ENCODE assay signal across 3 cellular contexts in the genomic region with DNA sequence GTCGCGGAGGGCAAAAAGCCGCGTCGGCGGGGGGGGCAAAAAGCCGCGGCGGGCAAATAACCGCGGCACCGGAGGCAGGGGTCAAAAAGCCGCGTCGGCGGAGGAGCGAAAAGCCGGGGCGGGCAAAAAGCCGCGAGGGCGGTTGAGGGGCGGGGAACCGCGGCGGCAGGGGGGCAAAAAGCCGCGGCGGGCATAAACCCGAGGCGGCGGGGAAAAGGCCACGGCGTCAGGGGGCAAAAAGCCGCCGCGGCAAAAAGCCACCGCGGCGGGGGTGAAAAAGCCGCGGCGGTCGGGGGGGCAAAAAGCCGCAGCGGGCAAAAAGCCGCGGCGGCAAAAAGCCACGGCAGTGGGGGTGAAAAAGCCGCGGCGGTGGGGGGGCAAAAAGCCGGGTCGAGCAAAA.
TF ChIP-seq lines count a peak whose summit lies in the region.

No MANE protein-coding gene starts in this region.

TF ChIP-seq in HepG2, 621 proteins besides CTCF, POLR2A, EP300 and RAD21:
- TF ChIP-seq SETDB1 (CRISPR knock-in tag; IDR thresholded peaks at IDR 0.05; ENCODE audit: borderline replicate concordance) (no peak), MBD4 (IDR thresholded peaks at IDR 0.05; ENCODE audit: borderline replicate concordance, low read length) (no peak), ZNF616 (CRISPR knock-in tag; IDR thresholded peaks at IDR 0.05; ENCODE audit: low read depth) (no peak), MED8 (CRISPR knock-in tag; IDR thresholded peaks at IDR 0.05; ENCODE audit: insufficient replicate concordance) (no peak), CHD2 (IDR thresholded peaks at IDR 0.05; ENCODE audit: low read depth, low read length) (no peak), AGO2 (optimal IDR thresholded peaks at IDR 0.05; ENCODE audit: low read depth, low read length) (peak; percentile 27), ZNF256 (CRISPR knock-in tag; conservative IDR thresholded peaks at IDR 0.05) (no peak)
- TF ChIP-seq, protein P1, sequence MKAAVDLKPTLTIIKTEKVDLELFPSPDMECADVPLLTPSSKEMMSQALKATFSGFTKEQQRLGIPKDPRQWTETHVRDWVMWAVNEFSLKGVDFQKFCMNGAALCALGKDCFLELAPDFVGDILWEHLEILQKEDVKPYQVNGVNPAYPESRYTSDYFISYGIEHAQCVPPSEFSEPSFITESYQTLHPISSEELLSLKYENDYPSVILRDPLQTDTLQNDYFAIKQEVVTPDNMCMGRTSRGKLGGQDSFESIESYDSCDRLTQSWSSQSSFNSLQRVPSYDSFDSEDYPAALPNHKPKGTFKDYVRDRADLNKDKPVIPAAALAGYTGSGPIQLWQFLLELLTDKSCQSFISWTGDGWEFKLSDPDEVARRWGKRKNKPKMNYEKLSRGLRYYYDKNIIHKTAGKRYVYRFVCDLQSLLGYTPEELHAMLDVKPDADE (CRISPR knock-in tag; IDR thresholded peaks at IDR 0.05) = no peak

TF ChIP-seq in HEK293, 187 proteins besides CTCF, POLR2A, EP300 and RAD21:
- no peak for TF ChIP-seq ZNF423 (tag by site-specific recombination; IDR thresholded peaks at IDR 0.05)
- TF ChIP-seq, protein P2, sequence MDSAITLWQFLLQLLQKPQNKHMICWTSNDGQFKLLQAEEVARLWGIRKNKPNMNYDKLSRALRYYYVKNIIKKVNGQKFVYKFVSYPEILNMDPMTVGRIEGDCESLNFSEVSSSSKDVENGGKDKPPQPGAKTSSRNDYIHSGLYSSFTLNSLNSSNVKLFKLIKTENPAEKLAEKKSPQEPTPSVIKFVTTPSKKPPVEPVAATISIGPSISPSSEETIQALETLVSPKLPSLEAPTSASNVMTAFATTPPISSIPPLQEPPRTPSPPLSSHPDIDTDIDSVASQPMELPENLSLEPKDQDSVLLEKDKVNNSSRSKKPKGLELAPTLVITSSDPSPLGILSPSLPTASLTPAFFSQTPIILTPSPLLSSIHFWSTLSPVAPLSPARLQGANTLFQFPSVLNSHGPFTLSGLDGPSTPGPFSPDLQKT (IDR thresholded peaks at IDR 0.05; ENCODE audit: borderline replicate concordance, low read depth, low read length) = no peak
- TF ChIP-seq, protein P3, sequence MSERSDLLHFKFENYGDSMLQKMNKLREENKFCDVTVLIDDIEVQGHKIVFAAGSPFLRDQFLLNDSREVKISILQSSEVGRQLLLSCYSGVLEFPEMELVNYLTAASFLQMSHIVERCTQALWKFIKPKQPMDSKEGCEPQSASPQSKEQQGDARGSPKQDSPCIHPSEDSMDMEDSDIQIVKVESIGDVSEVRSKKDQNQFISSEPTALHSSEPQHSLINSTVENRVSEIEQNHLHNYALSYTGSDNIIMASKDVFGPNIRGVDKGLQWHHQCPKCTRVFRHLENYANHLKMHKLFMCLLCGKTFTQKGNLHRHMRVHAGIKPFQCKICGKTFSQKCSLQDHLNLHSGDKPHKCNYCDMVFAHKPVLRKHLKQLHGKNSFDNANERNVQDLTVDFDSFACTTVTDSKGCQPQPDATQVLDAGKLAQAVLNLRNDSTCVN (tag by site-specific recombination; optimal IDR thresholded peaks at IDR 0.05) = peak; percentile 28

TF ChIP-seq in IMR-90, 13 proteins besides CTCF, POLR2A, EP300 and RAD21:
- TF ChIP-seq CHD1 (IDR thresholded peaks at IDR 0.05; ENCODE audit: low read depth, low read length) (no peak), MAZ (IDR thresholded peaks at IDR 0.05; ENCODE audit: borderline replicate concordance, low read depth, low read length) (no peak), RFX5 (IDR thresholded peaks at IDR 0.05; ENCODE audit: low read depth, low read length) (no peak), NFE2L2 (IDR thresholded peaks at IDR 0.05; ENCODE audit: low read depth, low read length) (no peak), FOS (IDR thresholded peaks at IDR 0.05; ENCODE audit: low read depth, low read length) (no peak), CEBPB (IDR thresholded peaks at IDR 0.05; ENCODE audit: low read depth, low read length) (no peak), BHLHE40 (IDR thresholded peaks at IDR 0.05; ENCODE audit: low read depth, low read length) (no peak), MXI1 (IDR thresholded peaks at IDR 0.05; ENCODE audit: borderline replicate concordance, low read depth, low read length) (no peak), MAFK (IDR thresholded peaks at IDR 0.05; ENCODE audit: low read depth, low read length) (no peak), SMC3 (IDR thresholded peaks at IDR 0.05; ENCODE audit: low read depth, low read length) (no peak), RCOR1 (IDR thresholded peaks at IDR 0.05; ENCODE audit: insufficient replicate concordance, low read length) (no peak)
- TF ChIP-seq, protein P4, sequence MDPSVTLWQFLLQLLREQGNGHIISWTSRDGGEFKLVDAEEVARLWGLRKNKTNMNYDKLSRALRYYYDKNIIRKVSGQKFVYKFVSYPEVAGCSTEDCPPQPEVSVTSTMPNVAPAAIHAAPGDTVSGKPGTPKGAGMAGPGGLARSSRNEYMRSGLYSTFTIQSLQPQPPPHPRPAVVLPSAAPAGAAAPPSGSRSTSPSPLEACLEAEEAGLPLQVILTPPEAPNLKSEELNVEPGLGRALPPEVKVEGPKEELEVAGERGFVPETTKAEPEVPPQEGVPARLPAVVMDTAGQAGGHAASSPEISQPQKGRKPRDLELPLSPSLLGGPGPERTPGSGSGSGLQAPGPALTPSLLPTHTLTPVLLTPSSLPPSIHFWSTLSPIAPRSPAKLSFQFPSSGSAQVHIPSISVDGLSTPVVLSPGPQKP (IDR thresholded peaks at IDR 0.05; ENCODE audit: borderline replicate concordance, low read depth, low read length) = no peak
- TF ChIP-seq, protein P5, sequence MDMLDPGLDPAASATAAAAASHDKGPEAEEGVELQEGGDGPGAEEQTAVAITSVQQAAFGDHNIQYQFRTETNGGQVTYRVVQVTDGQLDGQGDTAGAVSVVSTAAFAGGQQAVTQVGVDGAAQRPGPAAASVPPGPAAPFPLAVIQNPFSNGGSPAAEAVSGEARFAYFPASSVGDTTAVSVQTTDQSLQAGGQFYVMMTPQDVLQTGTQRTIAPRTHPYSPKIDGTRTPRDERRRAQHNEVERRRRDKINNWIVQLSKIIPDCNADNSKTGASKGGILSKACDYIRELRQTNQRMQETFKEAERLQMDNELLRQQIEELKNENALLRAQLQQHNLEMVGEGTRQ (IDR thresholded peaks at IDR 0.05; ENCODE audit: low read depth, low read length) = no peak
TF ChIP-seq in IMR-90: peak in this region for 0.
